Comparison of ENCODE assay signal across 1 cellular context in the genomic region with DNA sequence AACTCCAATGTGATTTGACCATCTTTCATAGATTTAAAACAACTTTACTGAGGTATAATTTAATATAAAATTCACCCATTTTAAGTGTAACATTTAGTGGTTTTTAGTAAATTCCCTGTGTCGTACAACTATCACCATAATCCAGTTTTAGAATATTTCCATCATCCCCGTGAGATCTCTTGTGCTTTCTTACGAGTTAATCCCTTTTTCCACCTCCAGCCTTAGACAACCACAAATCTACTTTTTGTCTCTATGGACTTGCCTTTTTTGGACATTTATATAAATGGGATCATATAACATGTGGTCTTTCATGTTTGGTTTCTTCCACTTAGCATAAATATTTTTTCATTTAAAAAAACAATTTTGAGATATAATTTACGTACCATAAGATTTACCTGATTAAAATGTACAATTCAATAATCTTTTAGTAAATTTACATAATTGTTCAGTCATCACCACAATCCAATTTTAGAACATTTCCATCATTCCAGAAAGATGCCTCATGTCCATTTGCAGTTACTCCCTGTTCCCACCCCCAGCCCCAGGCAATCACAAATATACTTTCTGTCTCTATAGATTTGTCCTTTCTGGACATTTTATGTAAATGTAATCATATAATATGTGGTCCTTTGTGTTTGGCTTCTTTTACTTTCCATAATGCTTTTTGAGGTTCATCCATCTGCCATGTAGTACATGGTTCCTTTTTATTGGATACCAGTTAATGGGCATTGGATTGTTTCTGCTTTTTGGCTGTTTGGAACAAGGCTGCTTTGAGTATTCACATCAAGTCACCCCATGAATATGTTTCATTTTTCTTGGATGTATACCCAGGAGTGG.
TF ChIP-seq lines count a peak whose summit lies in the region.

No MANE protein-coding gene starts in this region.

TF ChIP-seq in IMR-90, 13 proteins besides CTCF, POLR2A, EP300 and RAD21:
- TF ChIP-seq BHLHE40 (IDR thresholded peaks at IDR 0.05; ENCODE audit: low read depth, low read length) (no peak), NFE2L2 (IDR thresholded peaks at IDR 0.05; ENCODE audit: low read depth, low read length) (no peak), RCOR1 (IDR thresholded peaks at IDR 0.05; ENCODE audit: insufficient replicate concordance, low read length) (no peak), RFX5 (IDR thresholded peaks at IDR 0.05; ENCODE audit: low read depth, low read length) (no peak), MXI1 (IDR thresholded peaks at IDR 0.05; ENCODE audit: borderline replicate concordance, low read depth, low read length) (no peak), ELK1 (IDR thresholded peaks at IDR 0.05; ENCODE audit: borderline replicate concordance, low read depth, low read length) (no peak), FOS (IDR thresholded peaks at IDR 0.05; ENCODE audit: low read depth, low read length) (no peak), MAFK (IDR thresholded peaks at IDR 0.05; ENCODE audit: low read depth, low read length) (no peak), SMC3 (IDR thresholded peaks at IDR 0.05; ENCODE audit: low read depth, low read length) (no peak), MAZ (IDR thresholded peaks at IDR 0.05; ENCODE audit: borderline replicate concordance, low read depth, low read length) (no peak), CEBPB (IDR thresholded peaks at IDR 0.05; ENCODE audit: low read depth, low read length) (no peak), CHD1 (IDR thresholded peaks at IDR 0.05; ENCODE audit: low read depth, low read length) (no peak)
- TF ChIP-seq, protein P1, sequence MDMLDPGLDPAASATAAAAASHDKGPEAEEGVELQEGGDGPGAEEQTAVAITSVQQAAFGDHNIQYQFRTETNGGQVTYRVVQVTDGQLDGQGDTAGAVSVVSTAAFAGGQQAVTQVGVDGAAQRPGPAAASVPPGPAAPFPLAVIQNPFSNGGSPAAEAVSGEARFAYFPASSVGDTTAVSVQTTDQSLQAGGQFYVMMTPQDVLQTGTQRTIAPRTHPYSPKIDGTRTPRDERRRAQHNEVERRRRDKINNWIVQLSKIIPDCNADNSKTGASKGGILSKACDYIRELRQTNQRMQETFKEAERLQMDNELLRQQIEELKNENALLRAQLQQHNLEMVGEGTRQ (IDR thresholded peaks at IDR 0.05; ENCODE audit: low read depth, low read length), result no peak
